Comparison of ENCODE assay signal across 8 cellular contexts in genomic region chr2:126776701-126777619, GRCh38.
DNase-seq lines count a peak whose midpoint lies in the region; ATAC-seq lines count a peak whose summit lies in the region.

No MANE protein-coding gene starts in this region.

- no peak overlapping the region for H3K9ac ChIP-seq in SK-N-MC (ENCODE audit: insufficient read length)

- DNase-seq in DMS79 treated with DMSO at 0.1 percent for 48 hours (lab: John Stamatoyannopoulos, UW) (peak; percentile 22), HuH-7 (ENCODE audit: low spot score) (peak; percentile 77), SK-N-MC (ENCODE audit: low read depth, low spot score) (peak; percentile 8), glomerular endothelial cell (ENCODE audit: extremely low read depth, low read depth, low spot score) (peak; percentile 12), nucleus accumbens (lab: John Stamatoyannopoulos, UW) (peak in 55 of 56 donors; percentile 19 to 89 (median 63)), superior temporal gyrus (ENCODE audit: extremely low spot score) (peak; percentile 84)
- peak; percentile 81 for DNase-seq in activated naive CD4-positive, alpha-beta T cell treated with anti-CD3 and anti-CD28 coated beads, Interleukin-2, amount 50 U/mL, for 16 hours

- no peaks in the 10 kb centered on the region for H3K36me3 ChIP-seq in SK-N-MC (ENCODE audit: insufficient read depth, low read length)

- H3K9me3 ChIP-seq in SK-N-MC (ENCODE audit: low read depth, low read length): no peaks in the 10 kb centered on the region

- H3K4me3 ChIP-seq in SK-N-MC: peak overlapping the region; percentile 80

- peak; percentile 80 for ATAC-seq in GM21529 (IDR thresholded peaks at IDR 0.05; ENCODE audit: unreplicated experiment)

- H3K27ac ChIP-seq in SK-N-MC: no peak overlapping the region

Comparison
In these comparisons a context has a peak if more than half of its experiments do, and no peak if none do; other contexts are left out.
1. DNase-seq: peak in every context shown above with its lines; median percentile 84 in superior temporal gyrus; 81 in activated naive CD4-positive, alpha-beta T cell treated with anti-CD3 and anti-CD28 coated beads, Interleukin-2, amount 50 U/mL, for 16 hours; 77 in HuH-7; 63 in nucleus accumbens; 22 in DMS79 treated with DMSO at 0.1 percent for 48 hours; 12 in glomerular endothelial cell; 8 in SK-N-MC.